8 cellular contexts compared by ENCODE assay signal in genomic region chr9:84667571-84668203, GRCh38. TPM values are rescaled to one million over a fixed set of nuclear protein-coding genes. Genes with fewer than 3 reads are reported as not detected.
A peak's percentile ranks its signal among the peaks of the same experiment; 100 is the strongest.
DNase-seq lines count a peak whose midpoint lies in the region; ATAC-seq and TF ChIP-seq lines count a peak whose summit lies in the region.

No MANE protein-coding gene starts in this region.

- H3K4me1 ChIP-seq in HUES48 (ENCODE audit: control insufficient read depth, insufficient read depth, low read length) (peaks cover 18% of the 10 kb centered on the region; the same call in 1 of the 2 replicates), breast epithelium (no peaks in the 10 kb centered on the region), testis (peaks cover 10% of the 10 kb centered on the region)

- H3K27ac ChIP-seq in HUES48 (ENCODE audit: low read depth, low read length) (no peak overlapping the region), breast epithelium (peak overlapping the region; percentile 96 to 97), testis (no peak overlapping the region)

- H3K27me3 ChIP-seq in HUES48 (ENCODE audit: control insufficient read depth, insufficient read depth, low read length), result peaks cover 70% of the 10 kb centered on the region
- H3K27me3 ChIP-seq in breast epithelium, result peaks cover 3 to 9% of the 10 kb centered on the region in 2 donors
- H3K27me3 ChIP-seq in testis, result no peaks in the 10 kb centered on the region

- WGBS in testis, 2 donors, result 7 to 8% methylated on average over 27 of the region's 27 CpGs

- TF ChIP-seq CTCF in breast epithelium (IDR thresholded peaks at IDR 0.05) (peak; percentile 28 to 62 (median 37)), testis (IDR thresholded peaks at IDR 0.05) (peak; percentile 41 to 43 (median 42))

- no peaks in the 10 kb centered on the region for H3K36me3 ChIP-seq in HUES48 (ENCODE audit: control insufficient read depth, insufficient read depth, low read length)
- H3K36me3 ChIP-seq in breast epithelium, result no peaks in the 10 kb centered on the region
- no peaks in the 10 kb centered on the region for H3K36me3 ChIP-seq in testis (ENCODE audit: low read depth, missing control alignments)

- DNase-seq in Ammon's horn (ENCODE audit: low spot score), result peak; percentile 37
- DNase-seq in breast epithelium (ENCODE audit: low spot score in 2 of 2), result peak in 1 of 2 donors; percentile 50
- peak; percentile 82 for DNase-seq in left kidney (ENCODE audit: low read depth, low spot score)
- DNase-seq in testis, result peak; percentile 54
- no peak for DNase-seq in activated CD8-positive, alpha-beta memory T cell treated with anti-CD3 and anti-CD28 coated beads, Interleukin-2, amount 50 U/mL, for 4 hours

- peak overlapping the region; percentile 55 for H3K4me3 ChIP-seq in HUES48 (ENCODE audit: low read depth, low read length)
- H3K4me3 ChIP-seq in breast epithelium, result peak overlapping the region; percentile 68 to 84 (median 69)
- peak overlapping the region; percentile 49 to 57 for H3K4me3 ChIP-seq in testis

- TF ChIP-seq POLR2A in breast epithelium (IDR thresholded peaks at IDR 0.05), result no peak
- TF ChIP-seq POLR2A in testis (IDR thresholded peaks at IDR 0.05), result no peak

- H3K9me3 ChIP-seq in HUES48 (ENCODE audit: control insufficient read depth, insufficient read depth, low read length), result no peaks in the 10 kb centered on the region
- H3K9me3 ChIP-seq in breast epithelium, result peaks cover 0 to 5% of the 10 kb centered on the region in 2 donors
- no peaks in the 10 kb centered on the region for H3K9me3 ChIP-seq in testis

- intact Hi-C loops in breast epithelium (cut with DNase I; ENCODE audit: low total_unique reads), result loop anchor here (10.0 kb wide), 1 partner anchor 287 kb away; no protein-coding TSS in a partner anchor
- intact Hi-C loops in testis (cut with DNase I; ENCODE audit: low total_unique reads), result no loop called here

- ATAC-seq in GM18861 (IDR thresholded peaks at IDR 0.05; ENCODE audit: unreplicated experiment), result peak; percentile 47
- ATAC-seq in HG03469 (IDR thresholded peaks at IDR 0.05; ENCODE audit: unreplicated experiment), result no peak

- H3K9ac ChIP-seq in HUES48 (ENCODE audit: low read depth, low read length), result no peak overlapping the region

RNA-seq across cellular contexts. Expression of gene NTRK2, which starts 1.8 kb away (rescaled TPM):
- total RNA-seq in breast epithelium (100 to 1,000 TPM in 2 of 3 donors, 10 to 100 TPM in 1; 25.9 to 134 (median 112) TPM), testis (1 to 10 TPM; 5.3 to 5.6 TPM)
- 10.8 TPM for polyA plus RNA-seq in testis (ENCODE audit: insufficient read depth, low read depth, low replicate concordance)

Comparison
In these comparisons a context has a peak if more than half of its experiments do, and no peak if none do; other contexts are left out.
1. H3K27ac ChIP-seq: peak in breast epithelium (2 of 2); none in HUES48 (single experiment) and testis (0 of 2).
2. RNA of gene NTRK2, which starts 1.8 kb away (total RNA-seq): 25.9 to 134 TPM in breast epithelium; 5.3 to 5.6 TPM in testis; every median in the first group is over 4 times any median in the second.
3. Peak in every context shown above with its lines, with median percentiles within 50 percentile points of each other: H3K4me3 ChIP-seq.